20 cellular contexts compared by ENCODE assay signal in the genomic region with DNA sequence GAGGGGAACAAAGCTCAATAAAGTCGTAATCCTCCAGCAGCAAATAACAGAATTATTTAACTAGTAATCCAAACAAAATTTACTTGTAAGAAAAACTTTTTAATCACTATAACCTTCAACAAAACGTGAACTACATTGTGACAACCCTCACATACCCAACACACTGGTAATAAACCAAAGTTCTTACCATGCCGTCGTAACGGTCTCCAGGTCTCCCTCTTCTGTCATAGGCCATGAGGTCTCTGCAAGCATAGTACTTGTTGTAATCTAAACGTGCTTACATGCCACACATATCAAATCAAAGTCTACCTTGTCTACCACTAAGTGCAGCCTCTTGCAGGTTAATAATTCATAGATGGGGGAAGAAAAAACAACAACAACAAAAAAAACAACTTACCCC.
"Had no signal": no experiment of that assay in that cellular context is flagged by ENCODE, and none has a peak within 500 bp of the region (broad histone marks: within the 10 kb centered on the region; RNA-seq: fewer than 3 reads in every experiment).

No MANE protein-coding gene starts in this region.

- H3K9me3 Mint-ChIP-seq: activated CD4-positive, alpha-beta T cell treated with anti-CD3 and anti-CD28 coated beads, Interleukin-2, amount 10 ng/mL, durations not matched to agents 24 days and 14 days; activated naive CD8-positive, alpha-beta T cell treated with anti-CD3 and anti-CD28 coated beads, Interleukin-2, amount 10 ng/mL, durations not matched to agents 7 days and 5 days; dendritic cell treated with granulocyte-macrophage colony-stimulating factor and Interleukin-4, amounts not matched to agents 40 ng/mL and 50 ng/mL, for 4 days; naive B cell; stimulated activated naive B cell treated with anti-CD40 and anti-IgM and Interleukin-4, amounts not matched to agents 10 μg/mL and 1 μg/mL and 100 μg/mL, for 72 hours; type B pancreatic cell had no signal

- H3K27me3 ChIP-seq: foreskin keratinocyte, left lung had no signal

- H3K27ac ChIP-seq: foreskin keratinocyte, left lung had no signal

- ATAC-seq: left lung; stimulated activated naive B cell treated with anti-CD40 and anti-IgM and Interleukin-4, amounts not matched to agents 10 μg/mL and 1 μg/mL and 100 μg/mL, for 72 hours had no signal

- H3K4me3 ChIP-seq: left lung had no signal

- FAIRE-seq: kidney, TTC549 had no signal

- H3K4me3 Mint-ChIP-seq: activated CD4-positive, alpha-beta T cell treated with anti-CD3 and anti-CD28 coated beads, Interleukin-2, amount 10 ng/mL, durations not matched to agents 24 days and 14 days; activated naive CD8-positive, alpha-beta T cell treated with anti-CD3 and anti-CD28 coated beads, Interleukin-2, amount 10 ng/mL, durations not matched to agents 7 days and 5 days; dendritic cell treated with granulocyte-macrophage colony-stimulating factor and Interleukin-4, amounts not matched to agents 40 ng/mL and 50 ng/mL, for 4 days; naive B cell; stimulated activated naive B cell treated with anti-CD40 and anti-IgM and Interleukin-4, amounts not matched to agents 10 μg/mL and 1 μg/mL and 100 μg/mL, for 72 hours; type B pancreatic cell had no signal

- DNase-seq: activated CD4-positive, alpha-beta T cell treated with anti-CD3 and anti-CD28 coated beads, Interleukin-2, amount 10 ng/mL, durations not matched to agents 24 days and 14 days; activated CD4-positive, CD25-positive, alpha-beta regulatory T cell; activated naive CD8-positive, alpha-beta T cell treated with anti-CD3 and anti-CD28 coated beads, Interleukin-2, amount 10 ng/mL, durations not matched to agents 7 days and 5 days; anterior cingulate cortex; cerebellar nuclear complex; effector memory CD4-positive, alpha-beta T cell; foreskin keratinocyte; glutamatergic neuron; hypothalamus; kidney; left lung; mammary epithelial cell; naive B cell; retina; stimulated activated CD4-positive, alpha-beta T cell treated with anti-CD3 and anti-CD28 coated beads, Interleukin-2, amount 100 ng/mL, for 48 hours; stimulated activated naive B cell treated with anti-CD40 and anti-IgM and Interleukin-4, amounts not matched to agents 10 μg/mL and 1 μg/mL and 100 μg/mL, for 72 hours; T-helper 2 cell had no signal

- H3K27ac Mint-ChIP-seq: activated CD4-positive, alpha-beta T cell treated with anti-CD3 and anti-CD28 coated beads, Interleukin-2, amount 10 ng/mL, durations not matched to agents 24 days and 14 days; activated naive CD8-positive, alpha-beta T cell treated with anti-CD3 and anti-CD28 coated beads, Interleukin-2, amount 10 ng/mL, durations not matched to agents 7 days and 5 days; dendritic cell treated with granulocyte-macrophage colony-stimulating factor and Interleukin-4, amounts not matched to agents 40 ng/mL and 50 ng/mL, for 4 days; stimulated activated naive B cell treated with anti-CD40 and anti-IgM and Interleukin-4, amounts not matched to agents 10 μg/mL and 1 μg/mL and 100 μg/mL, for 72 hours had no signal

- H3K9me3 ChIP-seq: left lung had no signal

- H3K27me3 Mint-ChIP-seq: activated CD4-positive, alpha-beta T cell treated with anti-CD3 and anti-CD28 coated beads, Interleukin-2, amount 10 ng/mL, durations not matched to agents 24 days and 14 days; activated naive CD8-positive, alpha-beta T cell treated with anti-CD3 and anti-CD28 coated beads, Interleukin-2, amount 10 ng/mL, durations not matched to agents 7 days and 5 days; dendritic cell treated with granulocyte-macrophage colony-stimulating factor and Interleukin-4, amounts not matched to agents 40 ng/mL and 50 ng/mL, for 4 days; naive B cell; stimulated activated naive B cell treated with anti-CD40 and anti-IgM and Interleukin-4, amounts not matched to agents 10 μg/mL and 1 μg/mL and 100 μg/mL, for 72 hours; type B pancreatic cell had no signal
